In the genomic region with DNA sequence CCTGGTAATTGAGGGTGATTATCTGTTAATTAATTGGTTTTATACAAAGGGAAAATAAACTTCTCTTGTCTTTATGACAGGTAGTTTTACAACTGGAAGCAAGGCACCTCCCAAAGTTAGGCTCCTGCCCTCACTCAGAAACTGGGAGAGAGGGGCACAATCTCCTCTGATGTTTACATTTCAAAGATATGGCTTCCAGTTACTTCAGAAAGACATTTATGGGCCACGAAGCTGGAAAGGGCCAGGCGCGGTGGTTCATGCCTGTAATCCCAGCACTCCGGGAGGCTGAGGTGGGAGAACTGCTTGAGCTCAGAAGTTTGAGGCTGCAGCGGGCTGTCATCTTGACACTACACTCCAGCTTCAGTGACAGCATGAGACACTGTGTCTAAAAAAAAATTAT, we compare ENCODE assay signal across 34 cellular contexts.
"Had no signal": no experiment of that assay in that cellular context is flagged by ENCODE, and none has a peak within 500 bp of the region (broad histone marks: within the 10 kb centered on the region; RNA-seq: fewer than 3 reads in every experiment).

No MANE protein-coding gene starts in this region.

- H3K9me3 ChIP-seq: MG63, SJCRH30 had no signal

- H3K4me1 ChIP-seq: SJCRH30 had no signal

- ATAC-seq: Panc1, Right ventricle myocardium inferior had no signal

- H3K27me3 ChIP-seq: MG63, SJCRH30 had no signal

- DNase-seq: Kasumi-1, MG63, NCI-H1048, NCI-H1092 treated with DMSO at 0.1 percent for 48 hours, NCI-H1105 treated with DMSO at 0.1 percent for 48 hours, NCI-H1417, NCI-H1436, NCI-H146, NCI-H1694, NCI-H187, NCI-H1930, NCI-H2029 treated with DMSO at 0.1 percent for 48 hours, NCI-H2081 treated with DMSO at 0.1 percent for 48 hours, NCI-H2107, NCI-H2171, NCI-H226, NCI-H446 treated with DMSO at 0.1 percent for 48 hours, NCI-H510A, NCI-H524, NCI-H526, NCI-H69, NCI-H748 treated with DMSO at 0.1 percent for 48 hours, NCI-H82, PC-9, SHP77, SIG-M5, SJCRH30, SW 1271, T-helper 1 cell had no signal

- H3K36me3 ChIP-seq: MG63, SJCRH30 had no signal

- H3K4me2 ChIP-seq: PC-9 had no signal

- FAIRE-seq: RCC 7860 had no signal

- H3K27ac ChIP-seq: PC-9, RWPE1, SJCRH30, SK-N-MC had no signal

- H2AFZ ChIP-seq: PC-9 had no signal

- H3K4me3 ChIP-seq: MG63, PC-9, SJCRH30, SK-N-MC had no signal
